ENCODE assay signal across 9 cellular contexts in the genomic region with DNA sequence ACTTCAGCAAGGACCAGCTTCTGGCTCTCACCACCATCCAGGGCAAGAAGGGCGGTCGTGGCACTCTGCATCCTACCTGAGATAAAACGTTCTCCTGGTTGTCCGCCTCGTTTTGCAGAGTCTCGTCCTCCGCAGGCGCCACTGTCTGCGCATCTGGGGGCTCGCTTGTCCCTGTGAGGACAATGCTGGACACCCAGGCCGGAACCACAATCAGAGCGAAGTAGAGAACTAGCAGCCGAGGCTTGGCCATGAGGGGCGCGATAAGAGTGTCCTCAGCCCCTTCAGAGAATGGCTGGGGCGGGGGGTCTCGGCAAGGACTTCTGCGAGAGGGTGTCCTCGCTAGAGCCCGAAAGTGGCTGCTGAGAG. TPM values are rescaled to one million over a fixed set of nuclear protein-coding genes. Genes with fewer than 3 reads are reported as not detected.
A peak's percentile ranks its signal among the peaks of the same experiment; 100 is the strongest.
DNase-seq lines count a peak whose midpoint lies in the region; ATAC-seq and TF ChIP-seq lines count a peak whose summit lies in the region.
"Had no signal": no experiment of that assay in that cellular context is flagged by ENCODE, and none has a peak within 500 bp of the region (broad histone marks: within the 10 kb centered on the region; RNA-seq: fewer than 3 reads in every experiment).

No MANE protein-coding gene starts in this region.

- peaks cover 8% of the 10 kb centered on the region for H3K36me3 Mint-ChIP-seq in nephron (ENCODE audit: low read depth)

- no peaks in the 10 kb centered on the region for H3K36me3 ChIP-seq in Karpas-422 (ENCODE audit: insufficient read depth, low read length)
- no peaks in the 10 kb centered on the region for H3K36me3 ChIP-seq in effector memory CD4-positive, alpha-beta T cell (ENCODE audit: control insufficient read depth, insufficient read depth, low read length)

- no peaks in the 10 kb centered on the region for H3K9me2 ChIP-seq in Karpas-422 (replicated peaks; ENCODE audit: insufficient read depth, low read length)

- no peak for DNase-seq in AG04450 (ENCODE audit: low read depth, low spot score)
- DNase-seq in Karpas-422 = no peak
- no peak for DNase-seq in effector memory CD4-positive, alpha-beta T cell
- DNase-seq in foreskin keratinocyte = no peak

- ATAC-seq in GM21825 (IDR thresholded peaks at IDR 0.05; ENCODE audit: unreplicated experiment) = no peak
- ATAC-seq in foreskin keratinocyte = no peak
- ATAC-seq in HG03342 (IDR thresholded peaks at IDR 0.05; ENCODE audit: unreplicated experiment) = no peak
- no peak for ATAC-seq in GM19035 (IDR thresholded peaks at IDR 0.05; ENCODE audit: unreplicated experiment)

- H3K27ac ChIP-seq in AG04450 (ENCODE audit: low read depth, low read length) (no peak overlapping the region), Karpas-422 (ENCODE audit: low read length) (no peak overlapping the region), foreskin keratinocyte (no peak overlapping the region)
- H3K27ac ChIP-seq in effector memory CD4-positive, alpha-beta T cell (ENCODE audit: insufficient read depth, low read length, poor library complexity, severe bottlenecking) = no peak overlapping the region
- H3K27ac ChIP-seq: VCaP had no signal

- H3K4me1 ChIP-seq in Karpas-422 (ENCODE audit: low read length) = peaks cover 36% of the 10 kb centered on the region
- no peaks in the 10 kb centered on the region for H3K4me1 ChIP-seq in effector memory CD4-positive, alpha-beta T cell (ENCODE audit: control insufficient read depth, insufficient read depth, low read length, poor library complexity, severe bottlenecking)
- no peaks in the 10 kb centered on the region for H3K4me1 ChIP-seq in foreskin keratinocyte

- TF ChIP-seq CTCF in AG04450 (IDR thresholded peaks at IDR 0.05; ENCODE audit: low read depth, low read length) = no peak
- TF ChIP-seq CTCF in nephron (IDR thresholded peaks at IDR 0.05; ENCODE audit: unreplicated experiment in 3 of 3) = no peak
- no peak for TF ChIP-seq CTCF in foreskin keratinocyte (conservative IDR thresholded peaks at IDR 0.05)

- POLR2A ChIA-PET in AG04450 (lab: Yijun Ruan, JAX) = interaction anchor here (1.3 to 1.8 kb wide), 2 partner anchors 10 to 12 kb away, joined by 4 to 6 read pairs; no protein-coding TSS in a partner anchor

- peak overlapping the region; percentile 57 to 87 (median 85) for H3K27ac Mint-ChIP-seq in nephron

- H2AFZ ChIP-seq in Karpas-422 (ENCODE audit: low read length) = peak overlapping the region; percentile 61; the same call in 1 of the 2 replicates

- peak overlapping the region; percentile 49; the same call in 1 of the 2 replicates for H3K9ac ChIP-seq in Karpas-422 (ENCODE audit: low read length)

- H3K9me3 Mint-ChIP-seq in nephron = no peaks in the 10 kb centered on the region

- peak overlapping the region; percentile 92 to 99 (median 99) for H3K4me3 Mint-ChIP-seq in nephron

- H4K20me1 ChIP-seq in Karpas-422 (ENCODE audit: insufficient read depth, low read depth, low read length) = peaks cover 7% of the 10 kb centered on the region; the same call in 1 of the 2 replicates

- no peaks in the 10 kb centered on the region for H3K79me2 ChIP-seq in Karpas-422 (ENCODE audit: low read length)

- peak overlapping the region; percentile 82 for H3K4me3 ChIP-seq in AG04450 (ENCODE audit: low read depth, low read length)
- H3K4me3 ChIP-seq in Karpas-422 (ENCODE audit: low read length) = peak overlapping the region; percentile 71; the same call in 1 of the 2 replicates
- peak overlapping the region; percentile 68 for H3K4me3 ChIP-seq in effector memory CD4-positive, alpha-beta T cell (ENCODE audit: insufficient read depth, low read depth, low read length, poor library complexity, severe bottlenecking)

- CTCF ChIA-PET in AG04450 (lab: Charles Lee) = interaction anchor here (1.6 to 7.0 kb wide), 3 partner anchors 14 to 256 kb away, joined by 4 to 72 read pairs (median 67); no protein-coding TSS in a partner anchor

- H3K9me3 ChIP-seq in AG04450 (ENCODE audit: control insufficient read depth, insufficient read depth, low read length) (0 out of 2 replicates have a peak, but pooled peaks cover 2% of the 10 kb centered on the region), Karpas-422 (ENCODE audit: low read length) (no peaks in the 10 kb centered on the region)
- no peaks in the 10 kb centered on the region for H3K9me3 ChIP-seq in effector memory CD4-positive, alpha-beta T cell (ENCODE audit: control insufficient read depth, low read length)

- H3K27me3 Mint-ChIP-seq in nephron (ENCODE audit: low read depth) = peaks cover 11% of the 10 kb centered on the region

- H3K27me3 ChIP-seq in AG04450 (ENCODE audit: control insufficient read depth, insufficient read depth, low read length) = no peaks in the 10 kb centered on the region
- H3K27me3 ChIP-seq in Karpas-422 (ENCODE audit: low read length) = peaks cover 2% of the 10 kb centered on the region
- H3K27me3 ChIP-seq in effector memory CD4-positive, alpha-beta T cell (replicated peaks; ENCODE audit: control insufficient read depth, insufficient read depth, low read length, poor library complexity, severe bottlenecking) = no peaks in the 10 kb centered on the region
- peaks cover 8% of the 10 kb centered on the region for H3K27me3 ChIP-seq in foreskin keratinocyte

- peak overlapping the region; percentile 91 for H3K4me2 ChIP-seq in Karpas-422 (ENCODE audit: low read depth, low read length, poor library complexity, severe bottlenecking)

- H3K4me1 Mint-ChIP-seq in nephron = peaks cover 54% of the 10 kb centered on the region

RNA-seq across cellular contexts. Expression of a gene that starts 0.5 kb away (rescaled TPM):
- polyA plus RNA-seq in AG04450 (2011; rRNA removed) (0.68 and 1.2 TPM in 2 replicates), foreskin keratinocyte (0.13 and 0.17 TPM in 2 replicates)
- 0.91 and 1.4 TPM in 2 replicates for polyA minus RNA-seq in AG04450 (2011; rRNA and poly(A)+ RNA removed)
- total RNA-seq in Karpas-422 (2014; rRNA removed; shearing (Covaris generic); ENCODE audit: low replicate concordance) = not detected in 2 replicates
- 0.18 and 0.31 TPM in 2 replicates for total RNA-seq in foreskin keratinocyte

RNA-seq across cellular contexts. Expression of a gene that starts 46.3 kb away (rescaled TPM):
- 0.04 and 0.12 TPM in 2 replicates for polyA plus RNA-seq in AG04450 (2011; rRNA removed)
- polyA minus RNA-seq in AG04450 (2011; rRNA and poly(A)+ RNA removed) = 0.17 TPM in 1 of 2 replicates, not detected in the other
- total RNA-seq in Karpas-422 (2014; rRNA removed; shearing (Covaris generic); ENCODE audit: low replicate concordance) = not detected in 2 replicates
- 0.27 and 0.32 TPM in 2 replicates for total RNA-seq in foreskin keratinocyte
- 0.11 and 0.22 TPM in 2 replicates for polyA plus RNA-seq in foreskin keratinocyte
